ENCODE assay signal across 9 cellular contexts in genomic region chr9:120477534-120478001, GRCh38.
DNase-seq lines count a peak whose midpoint lies in the region; ATAC-seq and TF ChIP-seq lines count a peak whose summit lies in the region.
"Had no signal": no experiment of that assay in that cellular context is flagged by ENCODE, and none has a peak within 500 bp of the region (broad histone marks: within the 10 kb centered on the region; RNA-seq: fewer than 3 reads in every experiment).

No MANE protein-coding gene starts in this region.

- H3K27ac Mint-ChIP-seq in activated CD4-positive, alpha-beta T cell treated with anti-CD3 and anti-CD28 coated beads for 36 hours: no peak overlapping the region
- no peak overlapping the region for H3K27ac Mint-ChIP-seq in activated T-helper 2 cell treated with anti-CD3 and anti-CD28 coated beads, Interferon-gamma antibody, Interleukin-2, Interleukin-4, amounts not matched to agents 10 μg/mL and 5 μg/mL and 100 μg/mL, durations not matched to agents 14 hours and 24 hours and 36 hours
- H3K27ac Mint-ChIP-seq in glutamatergic neuron (ENCODE audit: unreplicated experiment): peak overlapping the region; percentile 46

- H3K4me1 Mint-ChIP-seq in activated CD4-positive, alpha-beta T cell treated with anti-CD3 and anti-CD28 coated beads for 36 hours: no peaks in the 10 kb centered on the region
- H3K4me1 Mint-ChIP-seq in activated T-helper 2 cell treated with anti-CD3 and anti-CD28 coated beads, Interferon-gamma antibody, Interleukin-2, Interleukin-4, amounts not matched to agents 10 μg/mL and 5 μg/mL and 100 μg/mL, durations not matched to agents 14 hours and 24 hours and 36 hours (ENCODE audit: low read depth): peaks cover 14% of the 10 kb centered on the region
- H3K4me1 Mint-ChIP-seq in glutamatergic neuron (ENCODE audit: low read depth, unreplicated experiment): peaks cover 2% of the 10 kb centered on the region

- intact Hi-C loops in activated CD4-positive, alpha-beta T cell treated with anti-CD3 and anti-CD28 coated beads for 36 hours (cut with DNase I, micrococcal nuclease): loop anchor here in 1 of 2 experiments (5.0 kb wide), 1 partner anchor 515 kb away; no protein-coding TSS in a partner anchor
- intact Hi-C loops in activated T-helper 2 cell treated with anti-CD3 and anti-CD28 coated beads, Interferon-gamma antibody, Interleukin-2, Interleukin-4, amounts not matched to agents 10 μg/mL and 5 μg/mL and 100 μg/mL, durations not matched to agents 14 hours and 24 hours and 36 hours (cut with micrococcal nuclease): no loop called here

- no peak overlapping the region for H3K4me3 Mint-ChIP-seq in activated CD4-positive, alpha-beta T cell treated with anti-CD3 and anti-CD28 coated beads for 36 hours
- no peak overlapping the region for H3K4me3 Mint-ChIP-seq in activated T-helper 2 cell treated with anti-CD3 and anti-CD28 coated beads, Interferon-gamma antibody, Interleukin-2, Interleukin-4, amounts not matched to agents 10 μg/mL and 5 μg/mL and 100 μg/mL, durations not matched to agents 14 hours and 24 hours and 36 hours (ENCODE audit: low read depth)
- H3K4me3 Mint-ChIP-seq in glutamatergic neuron (ENCODE audit: unreplicated experiment): no peak overlapping the region
- H3K4me3 Mint-ChIP-seq: central memory CD8-positive, alpha-beta T cell had no signal

- TF ChIP-seq CTCF in glutamatergic neuron (IDR thresholded peaks at IDR 0.05; ENCODE audit: partially characterized antibody, unreplicated experiment) (peak; percentile 82), osteoblast (IDR thresholded peaks at IDR 0.05; ENCODE audit: extremely low read depth, low read depth, low read length) (peak; percentile 100)

- H3K4me3 ChIP-seq in osteoblast (ENCODE audit: insufficient read depth, low read length): no peak overlapping the region

- H3K79me2 ChIP-seq in osteoblast (ENCODE audit: insufficient read depth, low read length): peaks cover 22% of the 10 kb centered on the region

- H3K9me3 ChIP-seq in osteoblast (ENCODE audit: low read depth, low read length): no peaks in the 10 kb centered on the region

- H4K20me1 ChIP-seq in osteoblast (ENCODE audit: insufficient read depth, low read length): no peaks in the 10 kb centered on the region

- H3K36me3 Mint-ChIP-seq in activated CD4-positive, alpha-beta T cell treated with anti-CD3 and anti-CD28 coated beads for 36 hours (ENCODE audit: low read depth): peaks cover 25% of the 10 kb centered on the region
- H3K36me3 Mint-ChIP-seq in activated T-helper 2 cell treated with anti-CD3 and anti-CD28 coated beads, Interferon-gamma antibody, Interleukin-2, Interleukin-4, amounts not matched to agents 10 μg/mL and 5 μg/mL and 100 μg/mL, durations not matched to agents 14 hours and 24 hours and 36 hours (ENCODE audit: low read depth): peaks cover 42% of the 10 kb centered on the region
- H3K36me3 Mint-ChIP-seq in glutamatergic neuron (ENCODE audit: unreplicated experiment): no peaks in the 10 kb centered on the region

- H3K9me3 Mint-ChIP-seq in activated CD4-positive, alpha-beta T cell treated with anti-CD3 and anti-CD28 coated beads for 36 hours (ENCODE audit: low read depth): no peaks in the 10 kb centered on the region
- H3K9me3 Mint-ChIP-seq in activated T-helper 2 cell treated with anti-CD3 and anti-CD28 coated beads, Interferon-gamma antibody, Interleukin-2, Interleukin-4, amounts not matched to agents 10 μg/mL and 5 μg/mL and 100 μg/mL, durations not matched to agents 14 hours and 24 hours and 36 hours: no peaks in the 10 kb centered on the region
- no peaks in the 10 kb centered on the region for H3K9me3 Mint-ChIP-seq in glutamatergic neuron (ENCODE audit: unreplicated experiment)
- H3K9me3 Mint-ChIP-seq: central memory CD8-positive, alpha-beta T cell had no signal

- H3K4me2 ChIP-seq in osteoblast (ENCODE audit: insufficient read depth, low read length): peak overlapping the region; percentile 58

- DNase-seq in activated CD4-positive, alpha-beta T cell treated with anti-CD3 and anti-CD28 coated beads for 36 hours: peak; percentile 58
- no peak for DNase-seq in activated CD4-positive, alpha-beta T cell treated with anti-CD3 and anti-CD28 coated beads for 1 hour
- DNase-seq in NCI-H345 (lab: John Stamatoyannopoulos, UW) (peak; percentile 15), glutamatergic neuron (peak; percentile 80), osteoblast (ENCODE audit: insufficient read length, low spot score, missing footprints) (peak; percentile 67)
- peak; percentile 11 for DNase-seq in activated T-helper 2 cell treated with anti-CD3 and anti-CD28 coated beads, Interferon-gamma antibody, Interleukin-2, Interleukin-4, amounts not matched to agents 10 μg/mL and 5 μg/mL and 100 μg/mL, durations not matched to agents 14 hours and 24 hours and 36 hours (ENCODE audit: low spot score)

- H3K36me3 ChIP-seq in osteoblast (ENCODE audit: insufficient read depth, low read length): peaks cover 10% of the 10 kb centered on the region

- peak overlapping the region; percentile 72 for H3K27ac ChIP-seq in osteoblast (ENCODE audit: low read depth, low read length)

- POLR2A ChIA-PET in activated CD4-positive, alpha-beta T cell treated with anti-CD3 and anti-CD28 coated beads for 36 hours (lab: Charles Lee): no interaction called here

- H3K27me3 ChIP-seq in osteoblast (ENCODE audit: insufficient read depth, low read length): no peaks in the 10 kb centered on the region

- no peaks in the 10 kb centered on the region for H3K27me3 Mint-ChIP-seq in activated CD4-positive, alpha-beta T cell treated with anti-CD3 and anti-CD28 coated beads for 36 hours
- no peaks in the 10 kb centered on the region for H3K27me3 Mint-ChIP-seq in activated T-helper 2 cell treated with anti-CD3 and anti-CD28 coated beads, Interferon-gamma antibody, Interleukin-2, Interleukin-4, amounts not matched to agents 10 μg/mL and 5 μg/mL and 100 μg/mL, durations not matched to agents 14 hours and 24 hours and 36 hours (ENCODE audit: low read depth)
- no peaks in the 10 kb centered on the region for H3K27me3 Mint-ChIP-seq in glutamatergic neuron (ENCODE audit: unreplicated experiment)
- H3K27me3 Mint-ChIP-seq: central memory CD8-positive, alpha-beta T cell had no signal

- peak; percentile 75 for ATAC-seq in activated CD4-positive, alpha-beta T cell treated with anti-CD3 and anti-CD28 coated beads for 36 hours
- ATAC-seq in HG02870 (IDR thresholded peaks at IDR 0.05; ENCODE audit: unreplicated experiment): peak; percentile 79
- no peak for ATAC-seq in HG03571 (IDR thresholded peaks at IDR 0.05; ENCODE audit: unreplicated experiment)

- peaks cover 84% of the 10 kb centered on the region for H3K4me1 ChIP-seq in osteoblast (ENCODE audit: insufficient read depth, low read length)

- H2AFZ ChIP-seq in osteoblast (ENCODE audit: low read length): no peak overlapping the region

- CTCF ChIA-PET in activated CD4-positive, alpha-beta T cell treated with anti-CD3 and anti-CD28 coated beads for 36 hours (lab: Charles Lee): interaction anchor here (0.5 to 1.6 kb wide), 13 partner anchors 11 to 340 kb away, joined by 3 to 6 read pairs (median 3); no protein-coding TSS in a partner anchor
